ENCODE assay signal across 22 cellular contexts in genomic region chr11:129739339-129739738, GRCh38.
"Had no signal": no experiment of that assay in that cellular context is flagged by ENCODE, and none has a peak within 500 bp of the region (broad histone marks: within the 10 kb centered on the region; RNA-seq: fewer than 3 reads in every experiment).

No MANE protein-coding gene starts in this region.

- H3K27me3 ChIP-seq: right lobe of liver, thyroid gland, upper lobe of left lung, uterus had no signal

- H3K27ac Mint-ChIP-seq: natural killer cell treated with Interleukin-12 subunit alpha and Interleukin-12 subunit beta and Interleukin-15 and Interleukin-18, amount 100 ng/mL, for 72 hours; stimulated activated effector memory CD8-positive, alpha-beta T cell treated with anti-CD3 and anti-CD28 coated beads, Interleukin-12 subunit alpha, Interleukin-12 subunit beta, amount 100 ng/mL, for 72 hours had no signal

- H3K4me1 ChIP-seq: heart left ventricle, psoas muscle, right lobe of liver, suprapubic skin, upper lobe of left lung, uterus had no signal

- H3K9me3 ChIP-seq: right lobe of liver, suprapubic skin, thyroid gland, upper lobe of left lung, uterus had no signal

- H3K9me3 Mint-ChIP-seq: natural killer cell treated with Interleukin-12 subunit alpha and Interleukin-12 subunit beta and Interleukin-15 and Interleukin-18, amount 100 ng/mL, for 72 hours; stimulated activated effector memory CD8-positive, alpha-beta T cell treated with anti-CD3 and anti-CD28 coated beads, Interleukin-12 subunit alpha, Interleukin-12 subunit beta, amount 100 ng/mL, for 72 hours had no signal

- H3K27ac ChIP-seq: dorsolateral prefrontal cortex, heart left ventricle, psoas muscle, right lobe of liver, suprapubic skin, thyroid gland, upper lobe of left lung, uterus had no signal

- DNase-seq: dorsolateral prefrontal cortex; effector CD8-positive, alpha-beta T cell; foreskin melanocyte; heart left ventricle; hippocampal formation; left colon; left ventricle myocardium superior; mesenchymal stem cell; midbrain; psoas muscle; retina; stimulated activated CD4-positive, alpha-beta T cell treated with anti-CD3 and anti-CD28 coated beads, Interleukin-4, amount 100 ng/mL, for 1 hour; stimulated activated CD8-positive, alpha-beta memory T cell treated with anti-CD3 and anti-CD28 coated beads, Interleukin-4, amount 100 ng/mL, for 48 hours; stimulated activated naive CD8-positive, alpha-beta T cell treated with anti-CD3 and anti-CD28 coated beads, Interleukin-15, Interleukin-2, amounts not matched to agents 100 U/mL and 50 U/mL, for 24 hours; thyroid gland; upper lobe of left lung; uterus had no signal

- H3K4me3 ChIP-seq: dorsolateral prefrontal cortex, heart left ventricle, lung, psoas muscle, right lobe of liver, suprapubic skin, thyroid gland, upper lobe of left lung, uterus had no signal

- H3K4me3 Mint-ChIP-seq: natural killer cell treated with Interleukin-12 subunit alpha and Interleukin-12 subunit beta and Interleukin-15 and Interleukin-18, amount 100 ng/mL, for 72 hours; stimulated activated effector memory CD8-positive, alpha-beta T cell treated with anti-CD3 and anti-CD28 coated beads, Interleukin-12 subunit alpha, Interleukin-12 subunit beta, amount 100 ng/mL, for 72 hours had no signal

- H3K36me3 ChIP-seq: heart left ventricle, right lobe of liver, suprapubic skin, thyroid gland, upper lobe of left lung, uterus had no signal

- H3K4me1 Mint-ChIP-seq: stimulated activated effector memory CD8-positive, alpha-beta T cell treated with anti-CD3 and anti-CD28 coated beads, Interleukin-12 subunit alpha, Interleukin-12 subunit beta, amount 100 ng/mL, for 72 hours had no signal

- H3K36me3 Mint-ChIP-seq: natural killer cell treated with Interleukin-12 subunit alpha and Interleukin-12 subunit beta and Interleukin-15 and Interleukin-18, amount 100 ng/mL, for 72 hours; stimulated activated effector memory CD8-positive, alpha-beta T cell treated with anti-CD3 and anti-CD28 coated beads, Interleukin-12 subunit alpha, Interleukin-12 subunit beta, amount 100 ng/mL, for 72 hours had no signal
